8 cellular contexts compared by ENCODE assay signal in the genomic region with DNA sequence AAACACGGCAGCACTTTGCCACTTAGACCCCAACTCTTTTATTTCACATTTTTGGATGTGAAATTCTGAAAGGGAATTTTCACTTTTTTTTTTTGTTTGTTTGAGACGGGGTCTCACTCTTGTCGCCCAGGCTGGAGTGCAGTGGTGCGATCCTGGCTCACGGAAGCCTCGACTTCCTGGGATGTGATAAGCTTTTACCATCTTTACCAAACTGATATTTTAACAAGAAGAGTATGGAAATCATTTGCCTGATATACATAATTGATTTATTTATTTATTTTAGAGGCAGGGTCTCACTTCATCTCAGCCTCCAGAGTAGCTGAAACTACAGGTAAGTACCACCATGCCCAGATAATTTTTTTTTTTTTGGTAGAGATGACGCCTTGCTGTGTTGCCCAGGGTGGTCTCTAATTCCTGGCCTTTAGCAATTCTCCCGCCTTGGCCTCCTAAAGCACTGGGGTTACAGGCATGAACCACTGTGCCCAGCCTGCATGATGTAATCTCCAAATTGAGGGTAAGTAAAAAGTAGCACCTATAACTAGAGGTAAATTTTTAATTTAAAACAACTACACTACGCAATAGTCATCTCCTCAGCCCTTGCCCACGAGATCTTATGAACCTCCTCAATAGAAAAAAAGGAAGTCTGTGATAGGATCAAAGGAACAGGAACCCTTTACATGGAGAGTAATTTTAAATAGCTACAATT.
DNase-seq lines count a peak whose midpoint lies in the region; FAIRE-seq and TF ChIP-seq lines count a peak whose summit lies in the region.

No MANE protein-coding gene starts in this region.

- intact Hi-C loops in testis (cut with DNase I; ENCODE audit: low total_unique reads): no loop called here

- H3K4me3 ChIP-seq in keratinocyte (ENCODE audit: control insufficient read depth in 2 of 3, extremely low read depth in 1 of 3, insufficient read depth in 2 of 3, low read depth in 1 of 3, low read length in 3 of 3): peak overlapping the region in 1 of 3 experiments; percentile 59
- no peak overlapping the region for H3K4me3 ChIP-seq in testis

- no peak for FAIRE-seq in keratinocyte (lab: Jason Lieb, UNC)

- DNase-seq in activated CD8-positive, alpha-beta memory T cell treated with anti-CD3 and anti-CD28 coated beads for 24 hours: peak; percentile 57
- no peak for DNase-seq in activated CD8-positive, alpha-beta memory T cell treated with anti-CD3 and anti-CD28 coated beads, Interleukin-2, amount 50 U/mL, for 48 hours
- no peak for DNase-seq in activated CD4-positive, alpha-beta memory T cell treated with anti-CD3 and anti-CD28 coated beads, Interleukin-2, amount 10 ng/mL, durations not matched to agents 7 days and 5 days
- DNase-seq in keratinocyte (ENCODE audit: low read depth, low spot score) (no peak), testis (no peak), NCI-H2029 (lab: John Stamatoyannopoulos, UW) (no peak), GM20000 (ENCODE audit: low spot score) (no peak)
- no peak for DNase-seq in effector CD4-positive, alpha-beta T cell

- H3K9me1 ChIP-seq in keratinocyte (ENCODE audit: control insufficient read depth, extremely low read depth, insufficient read depth, low read length): no peaks in the 10 kb centered on the region

- H3K9me3 Mint-ChIP-seq in activated CD4-positive, alpha-beta memory T cell treated with anti-CD3 and anti-CD28 coated beads, Interleukin-2, amount 10 ng/mL, durations not matched to agents 7 days and 5 days: no peaks in the 10 kb centered on the region

- H3K27ac ChIP-seq in keratinocyte (ENCODE audit: control insufficient read depth, insufficient read depth, low read length) (peak overlapping the region; percentile 100), testis (peak overlapping the region; percentile 1 to 73)

- peaks cover 79% of the 10 kb centered on the region for H3K36me3 Mint-ChIP-seq in activated CD4-positive, alpha-beta memory T cell treated with anti-CD3 and anti-CD28 coated beads, Interleukin-2, amount 10 ng/mL, durations not matched to agents 7 days and 5 days (ENCODE audit: low read depth)

- no peak for TF ChIP-seq CTCF in keratinocyte (optimal IDR thresholded peaks at IDR 0.05 in 1 of 3, IDR thresholded peaks at IDR 0.05 in 1 of 3, conservative IDR thresholded peaks at IDR 0.05 in 1 of 3; ENCODE audit: extremely low read depth in 1 of 3, insufficient read depth in 2 of 3, low read length in 3 of 3)
- no peak for TF ChIP-seq CTCF in testis (IDR thresholded peaks at IDR 0.05)
- no peak for TF ChIP-seq CTCF in GM20000 (IDR thresholded peaks at IDR 0.05; ENCODE audit: extremely low read depth, missing control alignments)

- CTCF ChIA-PET in activated CD4-positive, alpha-beta memory T cell treated with anti-CD3 and anti-CD28 coated beads, Interleukin-2, amount 10 ng/mL, durations not matched to agents 7 days and 5 days (lab: Charles Lee): interaction anchor here (0.6 to 1.5 kb wide), 2 partner anchors 16 to 24 kb away, joined by 3 to 8 read pairs; no protein-coding TSS in a partner anchor

- no peak for TF ChIP-seq POLR2A in testis (IDR thresholded peaks at IDR 0.05)

- H3K27me3 Mint-ChIP-seq in activated CD4-positive, alpha-beta memory T cell treated with anti-CD3 and anti-CD28 coated beads, Interleukin-2, amount 10 ng/mL, durations not matched to agents 7 days and 5 days: no peaks in the 10 kb centered on the region

- POLR2A ChIA-PET in activated CD4-positive, alpha-beta memory T cell treated with anti-CD3 and anti-CD28 coated beads, Interleukin-2, amount 10 ng/mL, durations not matched to agents 7 days and 5 days (lab: Charles Lee): interaction anchor here (0.7 to 2.2 kb wide), 6 partner anchors 20 to 317 kb away, joined by 3 to 7 read pairs (median 3); no protein-coding TSS in a partner anchor

- H3K36me3 ChIP-seq in keratinocyte (ENCODE audit: control insufficient read depth in 2 of 2, extremely low read depth in 1 of 2, insufficient read depth in 2 of 2, low read length in 2 of 2): peaks cover 9 to 23% of the 10 kb centered on the region in 2 experiments
- H3K36me3 ChIP-seq in testis (ENCODE audit: low read depth, missing control alignments): no peaks in the 10 kb centered on the region

- peaks cover 64% of the 10 kb centered on the region for H3K4me1 ChIP-seq in keratinocyte (ENCODE audit: control insufficient read depth, extremely low read depth, insufficient read depth, low read length)
- peaks cover 51% of the 10 kb centered on the region for H3K4me1 ChIP-seq in testis

- peak overlapping the region; percentile 79 for H3K4me2 ChIP-seq in keratinocyte (ENCODE audit: control insufficient read depth, extremely low read depth, insufficient read depth, low read depth, low read length)

- peak overlapping the region; percentile 97 for H3K27ac Mint-ChIP-seq in activated CD4-positive, alpha-beta memory T cell treated with anti-CD3 and anti-CD28 coated beads, Interleukin-2, amount 10 ng/mL, durations not matched to agents 7 days and 5 days

- no peak overlapping the region for H2AFZ ChIP-seq in keratinocyte (ENCODE audit: control insufficient read depth, low read length)

- no peak overlapping the region for H3K4me3 Mint-ChIP-seq in activated CD4-positive, alpha-beta memory T cell treated with anti-CD3 and anti-CD28 coated beads, Interleukin-2, amount 10 ng/mL, durations not matched to agents 7 days and 5 days

- peak overlapping the region; percentile 98 for H3K9ac ChIP-seq in keratinocyte (ENCODE audit: control insufficient read depth, extremely low read depth, insufficient read depth, low read length)

- H3K4me1 Mint-ChIP-seq in activated CD4-positive, alpha-beta memory T cell treated with anti-CD3 and anti-CD28 coated beads, Interleukin-2, amount 10 ng/mL, durations not matched to agents 7 days and 5 days: peaks cover 95% of the 10 kb centered on the region

- no peaks in the 10 kb centered on the region for H3K27me3 ChIP-seq in keratinocyte (ENCODE audit: control insufficient read depth, extremely low read depth, insufficient read depth, low read length)
- no peaks in the 10 kb centered on the region for H3K27me3 ChIP-seq in testis

- H4K20me1 ChIP-seq in keratinocyte (ENCODE audit: control insufficient read depth, extremely low read depth, insufficient read depth, low read length): no peaks in the 10 kb centered on the region

- peaks cover 58% of the 10 kb centered on the region for H3K79me2 ChIP-seq in keratinocyte (ENCODE audit: control insufficient read depth, insufficient read depth, low read length)

- dilution Hi-C loops in keratinocyte (cut with MboI; ENCODE audit: extremely low pct_ligation_motif_present, low sequenced_read_pairs): no loop called here

- WGBS in testis, 2 donors: 88 to 90% methylated on average over 10 of the region's 10 CpGs

- H3K9me3 ChIP-seq in keratinocyte (ENCODE audit: control insufficient read depth, low read depth, low read length) (no peaks in the 10 kb centered on the region), testis (no peaks in the 10 kb centered on the region)
